In genomic region chr7:17185690-17186070, GRCh38 we compare ENCODE assay signal across 8 cellular contexts.
DNase-seq lines count a peak whose midpoint lies in the region; ATAC-seq lines count a peak whose summit lies in the region.

No MANE protein-coding gene starts in this region.

- H3K9me3 Mint-ChIP-seq in activated naive CD8-positive, alpha-beta T cell (ENCODE audit: low read depth) = no peaks in the 10 kb centered on the region

- no peaks in the 10 kb centered on the region for H3K36me3 ChIP-seq in ACC112 (ENCODE audit: insufficient read depth, low read length)

- H3K4me3 ChIP-seq in ACC112 (ENCODE audit: low read depth, low read length) = no peak overlapping the region
- no peak overlapping the region for H3K4me3 ChIP-seq in skeletal muscle cell (ENCODE audit: low read depth, low read length)

- H3K27ac ChIP-seq in ACC112 (ENCODE audit: low read depth, low read length) = peak overlapping the region; percentile 25; the same call in 1 of the 2 replicates

- DNase-seq in skeletal muscle cell (ENCODE audit: low read depth) = peak; percentile 46
- DNase-seq in NCI-H524 (lab: John Stamatoyannopoulos, UW) = no peak
- no peak for DNase-seq in NCI-H1694 treated with DMSO at 0.1 percent for 48 hours (lab: John Stamatoyannopoulos, UW)
- no peak for DNase-seq in glomerular visceral epithelial cell (ENCODE audit: extremely low spot score)

- H3K27me3 Mint-ChIP-seq in activated naive CD8-positive, alpha-beta T cell = no peaks in the 10 kb centered on the region

- H3K27me3 ChIP-seq in ACC112 (ENCODE audit: insufficient read depth, low read length) = no peaks in the 10 kb centered on the region

- H3K4me3 Mint-ChIP-seq in activated naive CD8-positive, alpha-beta T cell = no peak overlapping the region

- H3K4me1 ChIP-seq in ACC112 (ENCODE audit: control insufficient read depth, insufficient read depth, low read length, unreplicated experiment) = peaks cover 28% of the 10 kb centered on the region

- no peaks in the 10 kb centered on the region for H3K79me2 ChIP-seq in ACC112 (ENCODE audit: control insufficient read depth, insufficient read depth, low read length, unreplicated experiment)

- H2AFZ ChIP-seq in ACC112 (ENCODE audit: low read length, unreplicated experiment) = peak overlapping the region; percentile 2

- peak overlapping the region; percentile 4 for H3K27ac Mint-ChIP-seq in activated naive CD8-positive, alpha-beta T cell

- H3K4me1 Mint-ChIP-seq in activated naive CD8-positive, alpha-beta T cell (ENCODE audit: low read depth) = peaks cover 19% of the 10 kb centered on the region

- peaks cover 3% of the 10 kb centered on the region for H3K36me3 Mint-ChIP-seq in activated naive CD8-positive, alpha-beta T cell

- ATAC-seq in GM19351 (IDR thresholded peaks at IDR 0.05; ENCODE audit: unreplicated experiment) (peak; percentile 100), HG03139 (IDR thresholded peaks at IDR 0.05; ENCODE audit: unreplicated experiment) (peak; percentile 99)
